In genomic region chr1:160007577-160008200, GRCh38 we compare ENCODE assay signal across 8 cellular contexts. TPM values are rescaled to one million over a fixed set of nuclear protein-coding genes. Genes with fewer than 3 reads are reported as not detected.
DNase-seq lines count a peak whose midpoint lies in the region; ATAC-seq and TF ChIP-seq lines count a peak whose summit lies in the region.

No MANE protein-coding gene starts in this region.

- no peak for DNase-seq in CD4-positive, alpha-beta T cell
- DNase-seq in HFF-Myc (ENCODE audit: extremely low read depth, low read depth) = no peak
- DNase-seq in SHP77 treated with DMSO at 0.1 percent for 48 hours (lab: John Stamatoyannopoulos, UW) = peak; percentile 2
- DNase-seq in foreskin keratinocyte = no peak
- DNase-seq in smooth muscle cell (lab: John Stamatoyannopoulos, UW; ENCODE audit: unreplicated experiment) = no peak
- DNase-seq in T-cell = no peak
- no peak for DNase-seq in activated CD4-positive, CD25-positive, alpha-beta regulatory T cell (lab: John Stamatoyannopoulos, UW)
- DNase-seq in activated T-helper 2 cell treated with anti-CD3 and anti-CD28 coated beads, Interferon-gamma antibody, Interleukin-2, Interleukin-4, amounts not matched to agents 10 μg/mL and 5 μg/mL and 100 μg/mL, durations not matched to agents 14 hours and 24 hours and 36 hours (ENCODE audit: low spot score) = no peak

- peak; percentile 93 for TF ChIP-seq CTCF in CD4-positive, alpha-beta T cell (IDR thresholded peaks at IDR 0.05)
- TF ChIP-seq CTCF in HFF-Myc (IDR thresholded peaks at IDR 0.05; ENCODE audit: low read depth, low read length, missing control alignments) = peak; percentile 47
- TF ChIP-seq CTCF in foreskin keratinocyte (conservative IDR thresholded peaks at IDR 0.05) = peak; percentile 86
- peak; percentile 84 for TF ChIP-seq CTCF in smooth muscle cell (IDR thresholded peaks at IDR 0.05; ENCODE audit: borderline replicate concordance, insufficient read depth, poor library complexity, severe bottlenecking)

- H3K4me1 Mint-ChIP-seq in CD4-positive, alpha-beta T cell (ENCODE audit: low read depth) = no peaks in the 10 kb centered on the region
- no peaks in the 10 kb centered on the region for H3K4me1 Mint-ChIP-seq in T-cell
- no peaks in the 10 kb centered on the region for H3K4me1 Mint-ChIP-seq in activated T-helper 2 cell treated with anti-CD3 and anti-CD28 coated beads, Interferon-gamma antibody, Interleukin-2, Interleukin-4, amounts not matched to agents 10 μg/mL and 5 μg/mL and 100 μg/mL, durations not matched to agents 14 hours and 24 hours and 36 hours (ENCODE audit: low read depth)

- no peak overlapping the region for H3K27ac ChIP-seq in CD4-positive, alpha-beta T cell (ENCODE audit: low read depth, low read length)
- H3K27ac ChIP-seq in foreskin keratinocyte (no peak overlapping the region), smooth muscle cell (ENCODE audit: low read depth) (no peak overlapping the region)

- H3K4me1 ChIP-seq in foreskin keratinocyte (peaks cover 8% of the 10 kb centered on the region), smooth muscle cell (ENCODE audit: low read depth) (no peaks in the 10 kb centered on the region)

- H3K27me3 Mint-ChIP-seq in CD4-positive, alpha-beta T cell = peaks cover 9% of the 10 kb centered on the region
- peaks cover 14 to 19% of the 10 kb centered on the region in 2 donors for H3K27me3 Mint-ChIP-seq in T-cell
- no peaks in the 10 kb centered on the region for H3K27me3 Mint-ChIP-seq in activated T-helper 2 cell treated with anti-CD3 and anti-CD28 coated beads, Interferon-gamma antibody, Interleukin-2, Interleukin-4, amounts not matched to agents 10 μg/mL and 5 μg/mL and 100 μg/mL, durations not matched to agents 14 hours and 24 hours and 36 hours (ENCODE audit: low read depth)

- CTCF ChIA-PET in CD4-positive, alpha-beta T cell (lab: Charles Lee) = interaction anchor here (0.5 to 3.5 kb wide), 20 partner anchors 8 to 371 kb away, joined by 3 to 24 read pairs (median 4); partner anchors contain the start of genes DUSP23, IGSF9, PIGM and TAGLN2
- CTCF ChIA-PET in T-cell (lab: Charles Lee) = interaction anchor here (0.5 to 3.5 kb wide), 38 partner anchors 8 to 1374 kb away, joined by 3 to 16 read pairs (median 4); partner anchors contain the start of genes DUSP23 (in 1 of the 2), IGSF9 (in 1 of the 2), NCSTN (in 1 of the 2) and PIGM (in 1 of the 2)

- no peak overlapping the region for H3K9ac ChIP-seq in smooth muscle cell (ENCODE audit: low read depth)

- no peak overlapping the region for H3K4me3 Mint-ChIP-seq in CD4-positive, alpha-beta T cell
- H3K4me3 Mint-ChIP-seq in T-cell = no peak overlapping the region
- no peak overlapping the region for H3K4me3 Mint-ChIP-seq in activated T-helper 2 cell treated with anti-CD3 and anti-CD28 coated beads, Interferon-gamma antibody, Interleukin-2, Interleukin-4, amounts not matched to agents 10 μg/mL and 5 μg/mL and 100 μg/mL, durations not matched to agents 14 hours and 24 hours and 36 hours (ENCODE audit: low read depth)

- intact Hi-C loops in CD4-positive, alpha-beta T cell (cut with DNase I, micrococcal nuclease) = loop anchor here (1.0 to 10.0 kb wide), 6 partner anchors 71 to 877 kb away; no protein-coding TSS in a partner anchor
- intact Hi-C loops in activated T-helper 2 cell treated with anti-CD3 and anti-CD28 coated beads, Interferon-gamma antibody, Interleukin-2, Interleukin-4, amounts not matched to agents 10 μg/mL and 5 μg/mL and 100 μg/mL, durations not matched to agents 14 hours and 24 hours and 36 hours (cut with micrococcal nuclease) = loop anchor here (1.0 to 2.0 kb wide), 2 partner anchors 208 to 227 kb away; partner anchors contain the start of gene DUSP23

- H3K4me2 ChIP-seq in smooth muscle cell = no peak overlapping the region

- no peak overlapping the region for H2AFZ ChIP-seq in smooth muscle cell (ENCODE audit: low read depth)

- H3K27me3 ChIP-seq in CD4-positive, alpha-beta T cell (ENCODE audit: control insufficient read depth, insufficient read depth, low read length) = peaks cover 4% of the 10 kb centered on the region
- no peaks in the 10 kb centered on the region for H3K27me3 ChIP-seq in foreskin keratinocyte
- peaks cover 24% of the 10 kb centered on the region for H3K27me3 ChIP-seq in smooth muscle cell (ENCODE audit: low read depth)

- no peaks in the 10 kb centered on the region for H3K36me3 ChIP-seq in smooth muscle cell (ENCODE audit: low read depth)

- no peaks in the 10 kb centered on the region for H3K9me3 Mint-ChIP-seq in CD4-positive, alpha-beta T cell
- H3K9me3 Mint-ChIP-seq in T-cell = no peaks in the 10 kb centered on the region
- H3K9me3 Mint-ChIP-seq in activated T-helper 2 cell treated with anti-CD3 and anti-CD28 coated beads, Interferon-gamma antibody, Interleukin-2, Interleukin-4, amounts not matched to agents 10 μg/mL and 5 μg/mL and 100 μg/mL, durations not matched to agents 14 hours and 24 hours and 36 hours = no peaks in the 10 kb centered on the region

- no peak overlapping the region for H3K4me3 ChIP-seq in HFF-Myc (replicated peaks; ENCODE audit: low read depth, low read length)
- no peak overlapping the region for H3K4me3 ChIP-seq in smooth muscle cell

- no peaks in the 10 kb centered on the region for H3K36me3 Mint-ChIP-seq in CD4-positive, alpha-beta T cell (ENCODE audit: low read depth)
- no peaks in the 10 kb centered on the region for H3K36me3 Mint-ChIP-seq in T-cell
- no peaks in the 10 kb centered on the region for H3K36me3 Mint-ChIP-seq in activated T-helper 2 cell treated with anti-CD3 and anti-CD28 coated beads, Interferon-gamma antibody, Interleukin-2, Interleukin-4, amounts not matched to agents 10 μg/mL and 5 μg/mL and 100 μg/mL, durations not matched to agents 14 hours and 24 hours and 36 hours (ENCODE audit: low read depth)

- no peaks in the 10 kb centered on the region for H3K79me2 ChIP-seq in smooth muscle cell (ENCODE audit: low read depth)

- WGBS in smooth muscle cell (ENCODE audit: low lambda C conversion rate) = 60% methylated on average over 3 of the region's 3 CpGs

- no peaks in the 10 kb centered on the region for H3K9me3 ChIP-seq in CD4-positive, alpha-beta T cell (ENCODE audit: control insufficient read depth, low read length)
- no peaks in the 10 kb centered on the region for H3K9me3 ChIP-seq in smooth muscle cell (replicated peaks; ENCODE audit: low read depth)

- peak; percentile 56 for ATAC-seq in CD4-positive, alpha-beta T cell (ENCODE audit: poor library complexity)
- ATAC-seq in foreskin keratinocyte (no peak), T-cell (replicated peaks in 1 of 4) (no peak)

- H3K27ac Mint-ChIP-seq in CD4-positive, alpha-beta T cell = no peak overlapping the region
- H3K27ac Mint-ChIP-seq in T-cell = no peak overlapping the region
- H3K27ac Mint-ChIP-seq in activated T-helper 2 cell treated with anti-CD3 and anti-CD28 coated beads, Interferon-gamma antibody, Interleukin-2, Interleukin-4, amounts not matched to agents 10 μg/mL and 5 μg/mL and 100 μg/mL, durations not matched to agents 14 hours and 24 hours and 36 hours = no peak overlapping the region

- no peaks in the 10 kb centered on the region for H3F3A ChIP-seq in smooth muscle cell (ENCODE audit: low read depth)

- no peaks in the 10 kb centered on the region for H4K20me1 ChIP-seq in smooth muscle cell (ENCODE audit: low read depth)

- POLR2A ChIA-PET in CD4-positive, alpha-beta T cell (lab: Charles Lee) = interaction anchor here (0.6 to 1.1 kb wide), 2 partner anchors 35 to 62 kb away, joined by 3 read pairs; partner anchors contain the start of gene IGSF9
- POLR2A ChIA-PET in T-cell (lab: Charles Lee) = no interaction called here

RNA-seq across cellular contexts. Expression of gene PIGM, which starts 24.1 kb away (rescaled TPM):
- 1 to 10 TPM; 2.1 to 2.2 TPM for total RNA-seq in CD4-positive, alpha-beta T cell
- total RNA-seq in foreskin keratinocyte (2.7 and 2.9 TPM in 2 replicates), smooth muscle cell (4.7 and 5.2 TPM in 2 replicates), T-cell (1 to 10 TPM; 3.2 to 9.7 (median 8.4) TPM)
- polyA plus RNA-seq in foreskin keratinocyte (1.7 TPM in 2 replicates), smooth muscle cell (2.9 and 3.0 TPM in 2 replicates)
- total RNA-seq in activated T-helper 2 cell treated with anti-CD3 and anti-CD28 coated beads, Interferon-gamma antibody, Interleukin-2, Interleukin-4, amounts not matched to agents 10 μg/mL and 5 μg/mL and 100 μg/mL, durations not matched to agents 14 hours and 24 hours and 36 hours = 6.7 and 7.1 TPM in 2 replicates

RNA-seq across cellular contexts. Expression of gene SLAMF9, which starts 53.7 kb away (rescaled TPM):
- not detected for total RNA-seq in CD4-positive, alpha-beta T cell
- total RNA-seq in foreskin keratinocyte (0.44 and 0.63 TPM in 2 replicates), smooth muscle cell (1.3 TPM in 1 of 2 replicates, not detected in the other), T-cell (not detected)
- polyA plus RNA-seq in foreskin keratinocyte (0.40 and 0.72 TPM in 2 replicates), smooth muscle cell (1.8 and 2.1 TPM in 2 replicates)
- total RNA-seq in activated T-helper 2 cell treated with anti-CD3 and anti-CD28 coated beads, Interferon-gamma antibody, Interleukin-2, Interleukin-4, amounts not matched to agents 10 μg/mL and 5 μg/mL and 100 μg/mL, durations not matched to agents 14 hours and 24 hours and 36 hours = not detected in 2 replicates
